Comparison of ENCODE assay signal across 9 cellular contexts in the genomic region with DNA sequence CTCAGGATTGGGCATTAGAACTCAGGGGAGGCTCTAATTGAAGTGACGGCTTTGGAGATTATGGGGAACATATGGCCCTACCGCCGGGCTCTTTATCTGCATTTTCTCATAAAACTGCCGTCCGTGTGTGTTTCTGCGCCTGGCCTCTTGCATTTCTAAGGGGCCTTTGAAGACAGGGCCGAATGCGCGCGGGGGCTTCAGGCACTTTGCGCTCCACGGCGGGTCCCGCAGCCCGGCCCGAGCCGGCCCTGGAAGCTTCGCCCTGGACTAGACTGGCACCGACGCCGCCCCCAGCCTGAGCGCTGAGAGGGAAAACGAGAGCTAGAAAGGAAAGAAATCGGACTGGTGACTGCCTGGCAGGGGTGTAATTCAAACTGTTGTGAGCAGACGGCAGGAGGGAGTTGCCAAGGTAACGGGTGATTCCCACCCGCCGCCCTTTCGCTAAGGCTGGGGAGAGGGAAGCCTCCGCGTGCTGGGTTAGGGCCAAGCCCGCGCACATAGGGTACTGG.
DNase-seq lines count a peak whose midpoint lies in the region; ATAC-seq and TF ChIP-seq lines count a peak whose summit lies in the region.
"Had no signal": no experiment of that assay in that cellular context is flagged by ENCODE, and none has a peak within 500 bp of the region (broad histone marks: within the 10 kb centered on the region; RNA-seq: fewer than 3 reads in every experiment).

No MANE protein-coding gene starts in this region.

- peak overlapping the region; percentile 43 for H3K4me3 ChIP-seq in retinal pigment epithelial cell (ENCODE audit: low read length)

- intact Hi-C loops in left ventricle myocardium superior (cut with micrococcal nuclease): no loop called here

- no peak for TF ChIP-seq CTCF in retinal pigment epithelial cell (conservative IDR thresholded peaks at IDR 0.05; ENCODE audit: low read depth, low read length)

- peak; percentile 77 for DNase-seq in NCI-H524 treated with DMSO at 0.1 percent for 48 hours (lab: John Stamatoyannopoulos, UW)
- peak; percentile 30 for DNase-seq in left ventricle myocardium superior
- DNase-seq in retinal pigment epithelial cell (ENCODE audit: low read depth): peak; percentile 11
- DNase-seq in CD1c-positive myeloid dendritic cell (ENCODE audit: extremely low spot score): no peak
- no peak for DNase-seq in T-helper 2 cell
- DNase-seq in glomerular visceral epithelial cell (ENCODE audit: extremely low spot score): no peak
- DNase-seq: NCI-H187 treated with DMSO at 0.1 percent for 48 hours had no signal

- peak; percentile 84 for ATAC-seq in GM18868 (IDR thresholded peaks at IDR 0.05; ENCODE audit: unreplicated experiment)
- peak; percentile 32 for ATAC-seq in left ventricle myocardium superior
- no peak for ATAC-seq in HG02938 (IDR thresholded peaks at IDR 0.05; ENCODE audit: unreplicated experiment)

Comparison
In these comparisons a context has a peak if more than half of its experiments do, and no peak if none do; other contexts are left out.
1. DNase-seq: peak in NCI-H524 treated with DMSO at 0.1 percent for 48 hours (single experiment), left ventricle myocardium superior (single experiment) and retinal pigment epithelial cell (single experiment); none in CD1c-positive myeloid dendritic cell (single experiment), T-helper 2 cell (0 of 5) and glomerular visceral epithelial cell (single experiment).